In the genomic region with DNA sequence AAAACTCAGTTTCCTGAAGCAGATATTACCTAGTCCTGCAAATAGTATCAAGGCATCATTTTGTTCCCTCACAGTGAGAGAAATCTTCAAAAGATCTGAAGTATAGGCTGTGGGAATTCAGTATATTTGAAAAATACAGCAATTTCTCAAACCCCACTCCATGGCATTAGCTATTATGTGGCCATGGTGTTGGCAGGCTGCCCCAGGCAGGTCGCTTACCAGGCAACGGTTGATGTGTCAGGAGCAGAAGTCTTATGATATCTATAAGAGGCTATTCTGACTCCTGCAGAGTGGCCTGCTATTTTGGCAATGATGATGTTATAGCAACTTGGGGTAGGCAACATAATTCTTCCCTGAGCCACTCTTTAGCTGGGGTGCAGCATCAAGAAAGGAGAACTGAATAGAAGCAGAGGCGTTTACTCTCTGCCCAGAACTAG, we compare ENCODE assay signal across 1 cellular context.
TF ChIP-seq lines count a peak whose summit lies in the region.

No MANE protein-coding gene starts in this region.

TF ChIP-seq in WTC11, 78 proteins besides CTCF, POLR2A, EP300 and RAD21 (continued from another document):
- TF ChIP-seq, protein P1, sequence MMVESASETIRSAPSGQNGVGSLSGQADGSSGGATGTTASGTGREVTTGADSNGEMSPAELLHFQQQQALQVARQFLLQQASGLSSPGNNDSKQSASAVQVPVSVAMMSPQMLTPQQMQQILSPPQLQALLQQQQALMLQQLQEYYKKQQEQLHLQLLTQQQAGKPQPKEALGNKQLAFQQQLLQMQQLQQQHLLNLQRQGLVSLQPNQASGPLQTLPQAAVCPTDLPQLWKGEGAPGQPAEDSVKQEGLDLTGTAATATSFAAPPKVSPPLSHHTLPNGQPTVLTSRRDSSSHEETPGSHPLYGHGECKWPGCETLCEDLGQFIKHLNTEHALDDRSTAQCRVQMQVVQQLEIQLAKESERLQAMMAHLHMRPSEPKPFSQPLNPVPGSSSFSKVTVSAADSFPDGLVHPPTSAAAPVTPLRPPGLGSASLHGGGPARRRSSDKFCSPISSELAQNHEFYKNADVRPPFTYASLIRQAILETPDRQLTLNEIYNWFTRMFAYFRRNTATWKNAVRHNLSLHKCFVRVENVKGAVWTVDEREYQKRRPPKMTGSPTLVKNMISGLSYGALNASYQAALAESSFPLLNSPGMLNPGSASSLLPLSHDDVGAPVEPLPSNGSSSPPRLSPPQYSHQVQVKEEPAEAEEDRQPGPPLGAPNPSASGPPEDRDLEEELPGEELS (CRISPR knock-in tag; IDR thresholded peaks at IDR 0.05) = no peak
- TF ChIP-seq, protein P2, sequence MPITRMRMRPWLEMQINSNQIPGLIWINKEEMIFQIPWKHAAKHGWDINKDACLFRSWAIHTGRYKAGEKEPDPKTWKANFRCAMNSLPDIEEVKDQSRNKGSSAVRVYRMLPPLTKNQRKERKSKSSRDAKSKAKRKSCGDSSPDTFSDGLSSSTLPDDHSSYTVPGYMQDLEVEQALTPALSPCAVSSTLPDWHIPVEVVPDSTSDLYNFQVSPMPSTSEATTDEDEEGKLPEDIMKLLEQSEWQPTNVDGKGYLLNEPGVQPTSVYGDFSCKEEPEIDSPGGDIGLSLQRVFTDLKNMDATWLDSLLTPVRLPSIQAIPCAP (CRISPR knock-in tag; IDR thresholded peaks at IDR 0.05) = no peak
